1 cellular context compared by ENCODE assay signal in the genomic region with DNA sequence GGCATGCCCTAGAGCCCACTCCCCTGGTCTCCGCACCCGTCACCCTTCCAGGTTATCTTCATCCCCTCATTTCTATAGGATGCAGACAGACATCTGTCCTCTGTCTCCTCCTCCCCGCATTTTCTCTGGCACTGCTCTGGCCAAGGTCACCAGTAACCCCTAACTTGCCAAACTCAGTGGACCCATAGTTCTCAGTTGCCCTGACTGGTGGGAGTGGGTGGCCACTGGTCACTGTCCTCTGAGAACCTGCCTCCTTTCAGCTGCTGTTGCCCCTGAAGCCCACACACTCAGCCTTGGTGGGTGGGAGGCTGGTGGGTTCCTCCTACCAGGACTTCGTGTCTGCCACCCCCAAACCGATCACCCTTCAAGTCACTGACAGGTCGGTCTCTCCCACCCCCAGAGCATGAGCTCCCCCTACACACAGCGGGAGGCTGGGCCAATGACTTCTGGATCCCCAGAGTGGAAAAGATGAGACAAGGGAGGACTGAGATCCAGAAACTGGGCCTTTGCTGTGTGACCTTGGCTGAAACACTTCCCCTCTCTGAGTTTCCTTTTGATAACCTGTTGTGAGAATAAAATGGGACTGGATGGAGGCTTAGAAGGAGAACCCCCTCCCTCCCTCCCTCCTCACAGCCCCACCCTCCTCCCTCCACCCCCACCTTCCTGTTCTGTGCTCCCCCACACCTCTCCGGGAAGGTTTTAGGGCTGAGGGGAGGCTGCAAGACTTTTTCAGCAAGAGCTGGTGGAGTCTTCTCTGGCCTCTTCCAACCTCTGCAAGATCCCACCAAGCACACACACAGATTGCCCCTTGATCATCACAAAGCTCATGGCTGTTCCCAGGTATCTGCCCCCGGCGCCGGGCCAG.
TF ChIP-seq lines count a peak whose summit lies in the region.

No MANE protein-coding gene starts in this region.

TF ChIP-seq in GM12891, 5 proteins besides CTCF, POLR2A, EP300 and RAD21:
- TF ChIP-seq POU2F2 (IDR thresholded peaks at IDR 0.05; ENCODE audit: low read depth, low read length) (no peak), POLR2AphosphoS5 (IDR thresholded peaks at IDR 0.05; ENCODE audit: low read depth, low read length) (no peak), SPI1 (IDR thresholded peaks at IDR 0.05; ENCODE audit: low read depth, low read length) (no peak), PAX5 (IDR thresholded peaks at IDR 0.05; ENCODE audit: insufficient read depth, low read length, severe bottlenecking) (no peak), TAF1 (IDR thresholded peaks at IDR 0.05; ENCODE audit: low read depth, low read length) (no peak)
